ENCODE assay signal across 22 cellular contexts in the genomic region with DNA sequence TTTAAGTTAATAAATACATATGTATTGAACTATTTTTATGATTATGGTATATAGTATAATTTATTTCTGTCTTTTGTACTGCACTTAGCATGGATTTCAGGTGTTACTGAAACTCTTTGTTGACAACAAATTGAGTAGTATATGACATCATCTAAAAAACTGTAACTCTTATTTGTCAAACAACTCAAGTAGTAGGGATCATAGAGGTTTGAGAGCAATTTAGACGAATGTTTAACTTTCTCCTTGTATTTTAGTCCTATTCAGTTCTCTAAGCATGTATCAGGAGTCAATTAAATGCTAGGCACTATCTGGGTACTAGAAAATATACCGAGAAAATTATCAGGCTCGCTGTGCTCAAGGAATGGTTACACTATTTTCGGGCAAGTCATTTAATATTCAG.
"Had no signal": no experiment of that assay in that cellular context is flagged by ENCODE, and none has a peak within 500 bp of the region (broad histone marks: within the 10 kb centered on the region; RNA-seq: fewer than 3 reads in every experiment).

No MANE protein-coding gene starts in this region.

- H3K36me3 ChIP-seq: colonic mucosa, gastroesophageal sphincter, ovary, stomach, thyroid gland had no signal

- DNase-seq: activated CD4-positive, alpha-beta T cell treated with anti-CD3 and anti-CD28 coated beads for 36 hours; activated CD4-positive, CD25-positive, alpha-beta regulatory T cell; activated CD8-positive, alpha-beta memory T cell treated with anti-CD3 and anti-CD28 coated beads, Interleukin-2, amount 10 ng/mL, durations not matched to agents 7 days and 5 days; activated CD8-positive, alpha-beta T cell treated with anti-CD3 and anti-CD28 coated beads, Interleukin-2, amount 10 ng/mL, durations not matched to agents 7 days and 5 days; activated naive CD4-positive, alpha-beta T cell; activated T-cell treated with anti-CD3 and anti-CD28 coated beads, Interleukin-2, amount 50 U/mL, for 48 hours; cerebellar nuclear complex; colonic mucosa; effector memory CD4-positive, alpha-beta T cell; left cardiac atrium; midbrain; naive thymus-derived CD4-positive, alpha-beta T cell; ovary; small intestine; stimulated activated naive B cell treated with anti-CD40 and anti-IgM and Interleukin-4, amounts not matched to agents 10 μg/mL and 1 μg/mL and 100 μg/mL, for 72 hours; stomach; thyroid gland had no signal

- H3K4me3 ChIP-seq: colonic mucosa, gastroesophageal sphincter, hepatocyte, ovary, stomach, thyroid gland had no signal

- FAIRE-seq: keratinocyte, small intestine had no signal

- H3K27me3 ChIP-seq: colonic mucosa, gastroesophageal sphincter, hepatocyte, ovary, stomach, thyroid gland had no signal

- H3K79me2 ChIP-seq: hepatocyte had no signal

- H3K9me3 ChIP-seq: colonic mucosa, gastroesophageal sphincter, ovary, stomach, thyroid gland had no signal

- H3K27ac ChIP-seq: colonic mucosa, gastroesophageal sphincter, hepatocyte, ovary, stomach, thyroid gland had no signal

- H3K4me2 ChIP-seq: hepatocyte had no signal

- H2AFZ ChIP-seq: hepatocyte had no signal

- H3K4me1 ChIP-seq: colonic mucosa, gastroesophageal sphincter, thyroid gland had no signal

- ATAC-seq: activated CD4-positive, alpha-beta T cell treated with anti-CD3 and anti-CD28 coated beads for 36 hours; activated CD8-positive, alpha-beta memory T cell treated with anti-CD3 and anti-CD28 coated beads, Interleukin-2, amount 10 ng/mL, durations not matched to agents 7 days and 5 days; activated CD8-positive, alpha-beta T cell treated with anti-CD3 and anti-CD28 coated beads, Interleukin-2, amount 10 ng/mL, durations not matched to agents 7 days and 5 days; activated naive CD4-positive, alpha-beta T cell treated with anti-CD3 and anti-CD28 coated beads, Interleukin-2, amount 50 U/mL, for 72 hours; gastroesophageal sphincter; left cardiac atrium; naive thymus-derived CD4-positive, alpha-beta T cell; sciatic nerve; stimulated activated naive B cell treated with anti-CD40 and anti-IgM and Interleukin-4, amounts not matched to agents 10 μg/mL and 1 μg/mL and 100 μg/mL, for 72 hours had no signal
